ENCODE assay signal across 20 cellular contexts in genomic region chr15:100248236-100248635, GRCh38.
"Had no signal": no experiment of that assay in that cellular context is flagged by ENCODE, and none has a peak within 500 bp of the region (broad histone marks: within the 10 kb centered on the region; RNA-seq: fewer than 3 reads in every experiment).

No MANE protein-coding gene starts in this region.

- H3K9ac ChIP-seq: parathyroid adenoma had no signal

- H3K27ac ChIP-seq: gastrocnemius medialis, heart right ventricle, left lung, lower lobe of right lung, parathyroid adenoma, psoas muscle, right lobe of liver, spleen had no signal

- H3K36me3 ChIP-seq: gastrocnemius medialis, heart right ventricle, left lung, lower lobe of right lung, right lobe of liver, spleen had no signal

- H3K4me1 ChIP-seq: gastrocnemius medialis, left lung, lower lobe of right lung, parathyroid adenoma, psoas muscle, spleen had no signal

- H3K9me3 ChIP-seq: gastrocnemius medialis, heart right ventricle, lower lobe of right lung, psoas muscle, right lobe of liver had no signal

- H3K27me3 ChIP-seq: gastrocnemius medialis, heart right ventricle, left lung, right lobe of liver, spleen had no signal

- H2AFZ ChIP-seq: parathyroid adenoma had no signal

- DNase-seq: dermis blood vessel endothelial cell; effector CD8-positive, alpha-beta T cell; gastrocnemius medialis; heart right ventricle; left lung; lower lobe of right lung; mesenchymal stem cell; naive B cell; psoas muscle; retina; spleen; stimulated activated CD4-positive, alpha-beta T cell treated with anti-CD3 and anti-CD28 coated beads, Interleukin-15, amount 100 ng/mL, for 24 hours; stimulated activated CD4-positive, alpha-beta T cell treated with anti-CD3 and anti-CD28 coated beads, Interleukin-1b, Interleukin-23, amount 100 ng/mL, for 48 hours; stimulated activated CD4-positive, alpha-beta T cell treated with anti-CD3 and anti-CD28 coated beads, Interleukin-4, amount 100 ng/mL, for 24 hours; stimulated activated naive B cell treated with anti-CD40 and anti-IgM and Interleukin-4, amounts not matched to agents 10 μg/mL and 1 μg/mL and 100 μg/mL, for 72 hours; stimulated activated naive CD8-positive, alpha-beta T cell treated with anti-CD3 and anti-CD28 coated beads, Interleukin-15, amount 100 ng/mL, for 72 hours; substantia nigra; trophoblast cell had no signal

- H3K4me3 ChIP-seq: gastrocnemius medialis, heart right ventricle, left lung, lower lobe of right lung, psoas muscle, right lobe of liver, spleen had no signal
